In genomic region chrX:30735839-30736238, GRCh38 we compare ENCODE assay signal across 7 cellular contexts.
DNase-seq lines count a peak whose midpoint lies in the region; ATAC-seq and TF ChIP-seq lines count a peak whose summit lies in the region.

No MANE protein-coding gene starts in this region.

- H3K9me3 ChIP-seq in iPS DF 6.9 (ENCODE audit: control insufficient read depth, insufficient read depth, low read length) = no peaks in the 10 kb centered on the region

- H3K4me3 ChIP-seq in LNCaP clone FGC (ENCODE audit: low read depth, low read length) (no peak overlapping the region), iPS DF 6.9 (ENCODE audit: low read length) (no peak overlapping the region)

- no peaks in the 10 kb centered on the region for H3K4me1 ChIP-seq in iPS DF 6.9 (ENCODE audit: control insufficient read depth, insufficient read depth, low read length)

- WGBS in iPS DF 6.9 (ENCODE audit: insufficient coverage, insufficient read length) = no CpG with 5 or more reads among the region's 6 CpGs

- H3K36me3 ChIP-seq in iPS DF 6.9 (ENCODE audit: control insufficient read depth, insufficient read depth, low read length) = no peaks in the 10 kb centered on the region

- TF ChIP-seq CTCF in GM12873 (IDR thresholded peaks at IDR 0.05; ENCODE audit: insufficient read depth, low read depth, low read length, missing control alignments) (peak; percentile 89), LNCaP clone FGC (IDR thresholded peaks at IDR 0.05; ENCODE audit: control insufficient read depth, extremely low read depth, insufficient read depth) (peak; percentile 60)

- peaks cover 5% of the 10 kb centered on the region for H3K36me3 Mint-ChIP-seq in activated naive CD8-positive, alpha-beta T cell treated with anti-CD3 and anti-CD28 coated beads, Interleukin-2, amount 50 U/mL, for 24 hours (ENCODE audit: low read depth)

- no peak overlapping the region for H3K27ac ChIP-seq in iPS DF 6.9 (ENCODE audit: low read length)

- H3K27ac Mint-ChIP-seq in activated naive CD8-positive, alpha-beta T cell treated with anti-CD3 and anti-CD28 coated beads, Interleukin-2, amount 50 U/mL, for 24 hours = no peak overlapping the region

- H3K4me3 Mint-ChIP-seq in activated naive CD8-positive, alpha-beta T cell treated with anti-CD3 and anti-CD28 coated beads, Interleukin-2, amount 50 U/mL, for 24 hours = no peak overlapping the region

- DNase-seq in H4 (ENCODE audit: low spot score) = peak; percentile 26
- DNase-seq in LNCaP clone FGC (ENCODE audit: low read depth) = peak; percentile 31
- peak; percentile 70 for DNase-seq in SW480 (ENCODE audit: low spot score)
- DNase-seq in activated naive CD8-positive, alpha-beta T cell treated with anti-CD3 and anti-CD28 coated beads, Interleukin-2, amount 50 U/mL, for 24 hours = peak; percentile 76
- DNase-seq in iPS DF 6.9 (ENCODE audit: low read depth, low spot score) = peak; percentile 37
- peak; percentile 58 to 61 for DNase-seq in stimulated activated CD4-positive, alpha-beta T cell treated with anti-CD3 and anti-CD28 coated beads, Interleukin-1b, Interleukin-23, amount 100 ng/mL, for 4 hours (ENCODE audit: low read depth in 2 of 2)

- peak; percentile 77 for ATAC-seq in activated naive CD8-positive, alpha-beta T cell treated with anti-CD3 and anti-CD28 coated beads, Interleukin-2, amount 50 U/mL, for 24 hours

- H3K27me3 ChIP-seq in iPS DF 6.9 (ENCODE audit: control insufficient read depth, insufficient read depth, low read length) = no peaks in the 10 kb centered on the region

- peaks cover 33% of the 10 kb centered on the region for H3K4me1 Mint-ChIP-seq in activated naive CD8-positive, alpha-beta T cell treated with anti-CD3 and anti-CD28 coated beads, Interleukin-2, amount 50 U/mL, for 24 hours

- no peaks in the 10 kb centered on the region for H3K27me3 Mint-ChIP-seq in activated naive CD8-positive, alpha-beta T cell treated with anti-CD3 and anti-CD28 coated beads, Interleukin-2, amount 50 U/mL, for 24 hours

- no peaks in the 10 kb centered on the region for H3K9me3 Mint-ChIP-seq in activated naive CD8-positive, alpha-beta T cell treated with anti-CD3 and anti-CD28 coated beads, Interleukin-2, amount 50 U/mL, for 24 hours

Comparison
In these comparisons a context has a peak if more than half of its experiments do, and no peak if none do; other contexts are left out.
1. DNase-seq: peak in every context shown above with its lines; median percentile 76 in activated naive CD8-positive, alpha-beta T cell treated with anti-CD3 and anti-CD28 coated beads, Interleukin-2, amount 50 U/mL, for 24 hours; 70 in SW480; 60 in stimulated activated CD4-positive, alpha-beta T cell treated with anti-CD3 and anti-CD28 coated beads, Interleukin-1b, Interleukin-23, amount 100 ng/mL, for 4 hours; 37 in iPS DF 6.9; 31 in LNCaP clone FGC; 26 in H4.